1 cellular context compared by ENCODE assay signal in the genomic region with DNA sequence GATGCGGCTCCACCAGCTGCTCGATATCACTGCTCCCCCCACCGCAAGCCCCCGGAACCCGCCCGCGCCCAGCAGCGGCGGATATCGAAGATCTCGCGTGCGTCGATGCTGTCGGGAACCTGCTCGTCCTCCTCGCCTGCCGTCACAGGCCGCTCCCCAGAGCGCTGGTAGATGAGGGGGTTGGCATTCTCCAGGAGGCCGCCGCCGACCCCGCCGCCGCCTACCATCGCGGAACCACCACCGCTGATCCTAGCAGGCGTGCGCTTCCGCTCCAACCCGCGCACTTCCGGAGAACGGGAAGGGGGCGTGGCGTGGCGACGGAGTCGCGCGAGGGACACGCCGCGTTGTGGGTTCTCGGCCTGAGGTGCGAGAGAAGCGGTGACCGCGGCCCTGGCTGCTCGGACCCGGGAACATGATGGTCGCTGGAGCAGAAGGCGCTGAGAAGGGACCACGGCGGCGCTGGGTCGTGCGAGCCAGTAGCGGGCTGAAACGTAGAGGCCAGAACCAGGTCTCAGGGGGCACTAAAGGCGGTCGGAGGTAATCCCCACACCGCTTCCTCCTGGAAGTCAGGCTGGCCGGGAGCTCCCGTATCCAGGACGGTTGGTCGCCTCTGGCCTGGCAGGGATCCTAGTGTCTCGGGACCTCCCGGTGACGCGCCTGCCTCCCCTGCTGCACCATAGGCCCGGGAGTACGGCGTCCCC.
TF ChIP-seq lines count a peak whose summit lies in the region.

A gene (minus strand): TSS at position 265 of the 701 bp plus-strand sequence. CDS start 38 bp downstream, at position 227.

TF ChIP-seq in K562, 482 proteins besides CTCF, POLR2A, EP300 and RAD21 (continued from another document and continues in another):
- TF ChIP-seq, protein P1, sequence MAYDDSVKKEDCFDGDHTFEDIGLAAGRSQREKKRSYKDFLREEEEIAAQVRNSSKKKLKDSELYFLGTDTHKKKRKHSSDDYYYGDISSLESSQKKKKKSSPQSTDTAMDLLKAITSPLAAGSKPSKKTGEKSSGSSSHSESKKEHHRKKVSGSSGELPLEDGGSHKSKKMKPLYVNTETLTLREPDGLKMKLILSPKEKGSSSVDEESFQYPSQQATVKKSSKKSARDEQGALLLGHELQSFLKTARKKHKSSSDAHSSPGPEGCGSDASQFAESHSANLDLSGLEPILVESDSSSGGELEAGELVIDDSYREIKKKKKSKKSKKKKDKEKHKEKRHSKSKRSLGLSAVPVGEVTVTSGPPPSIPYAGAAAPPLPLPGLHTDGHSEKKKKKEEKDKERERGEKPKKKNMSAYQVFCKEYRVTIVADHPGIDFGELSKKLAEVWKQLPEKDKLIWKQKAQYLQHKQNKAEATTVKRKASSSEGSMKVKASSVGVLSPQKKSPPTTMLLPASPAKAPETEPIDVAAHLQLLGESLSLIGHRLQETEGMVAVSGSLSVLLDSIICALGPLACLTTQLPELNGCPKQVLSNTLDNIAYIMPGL (CRISPR knock-in tag; IDR thresholded peaks at IDR 0.05), result peak; percentile 88
- TF ChIP-seq PHF21A (IDR thresholded peaks at IDR 0.05; ENCODE audit: borderline replicate concordance, low read depth), result no peak
- no peak for TF ChIP-seq TGIF2 (CRISPR knock-in tag; IDR thresholded peaks at IDR 0.05)
- no peak for TF ChIP-seq ZNF197 (CRISPR knock-in tag; IDR thresholded peaks at IDR 0.05; ENCODE audit: low read depth)
- no peak for TF ChIP-seq POLR3G (IDR thresholded peaks at IDR 0.05; ENCODE audit: extremely low read depth, insufficient read length, insufficient replicate concordance)
- TF ChIP-seq ZNF561 (CRISPR knock-in tag; conservative IDR thresholded peaks at IDR 0.05), result no peak
- TF ChIP-seq TAF9B (IDR thresholded peaks at IDR 0.05; ENCODE audit: partially characterized antibody), result peak; percentile 55
- TF ChIP-seq, protein P2, sequence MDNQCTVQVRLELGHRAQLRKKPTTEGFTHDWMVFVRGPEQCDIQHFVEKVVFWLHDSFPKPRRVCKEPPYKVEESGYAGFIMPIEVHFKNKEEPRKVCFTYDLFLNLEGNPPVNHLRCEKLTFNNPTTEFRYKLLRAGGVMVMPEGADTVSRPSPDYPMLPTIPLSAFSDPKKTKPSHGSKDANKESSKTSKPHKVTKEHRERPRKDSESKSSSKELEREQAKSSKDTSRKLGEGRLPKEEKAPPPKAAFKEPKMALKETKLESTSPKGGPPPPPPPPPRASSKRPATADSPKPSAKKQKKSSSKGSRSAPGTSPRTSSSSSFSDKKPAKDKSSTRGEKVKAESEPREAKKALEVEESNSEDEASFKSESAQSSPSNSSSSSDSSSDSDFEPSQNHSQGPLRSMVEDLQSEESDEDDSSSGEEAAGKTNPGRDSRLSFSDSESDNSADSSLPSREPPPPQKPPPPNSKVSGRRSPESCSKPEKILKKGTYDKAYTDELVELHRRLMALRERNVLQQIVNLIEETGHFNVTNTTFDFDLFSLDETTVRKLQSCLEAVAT (IDR thresholded peaks at IDR 0.05), result peak in 1 of 2 experiments; percentile 26; a peak in 1 of 4 replicates
- TF ChIP-seq, protein P3, sequence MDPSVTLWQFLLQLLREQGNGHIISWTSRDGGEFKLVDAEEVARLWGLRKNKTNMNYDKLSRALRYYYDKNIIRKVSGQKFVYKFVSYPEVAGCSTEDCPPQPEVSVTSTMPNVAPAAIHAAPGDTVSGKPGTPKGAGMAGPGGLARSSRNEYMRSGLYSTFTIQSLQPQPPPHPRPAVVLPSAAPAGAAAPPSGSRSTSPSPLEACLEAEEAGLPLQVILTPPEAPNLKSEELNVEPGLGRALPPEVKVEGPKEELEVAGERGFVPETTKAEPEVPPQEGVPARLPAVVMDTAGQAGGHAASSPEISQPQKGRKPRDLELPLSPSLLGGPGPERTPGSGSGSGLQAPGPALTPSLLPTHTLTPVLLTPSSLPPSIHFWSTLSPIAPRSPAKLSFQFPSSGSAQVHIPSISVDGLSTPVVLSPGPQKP (CRISPR knock-in tag; IDR thresholded peaks at IDR 0.05), result no peak
- no peak for TF ChIP-seq KDM1A (IDR thresholded peaks at IDR 0.05)
- TF ChIP-seq ZFP30 (CRISPR knock-in tag; IDR thresholded peaks at IDR 0.05; ENCODE audit: borderline replicate concordance), result no peak
- TF ChIP-seq ZNF239 (CRISPR knock-in tag; IDR thresholded peaks at IDR 0.05), result no peak
- no peak for TF ChIP-seq MCM3 (IDR thresholded peaks at IDR 0.05)
- 0 out of 2 replicates have a peak, but pooled peaks have one; percentile 15 for TF ChIP-seq TRIM28 (IDR thresholded peaks at IDR 0.05)
- TF ChIP-seq PHB2 (IDR thresholded peaks at IDR 0.05; ENCODE audit: low read depth), result no peak
- no peak for TF ChIP-seq ZNF551 (CRISPR knock-in tag; IDR thresholded peaks at IDR 0.05)
- TF ChIP-seq TEAD1 (CRISPR knock-in tag; IDR thresholded peaks at IDR 0.05), result no peak
- no peak for TF ChIP-seq ZNF232 (CRISPR knock-in tag; IDR thresholded peaks at IDR 0.05)
- TF ChIP-seq, protein P4, sequence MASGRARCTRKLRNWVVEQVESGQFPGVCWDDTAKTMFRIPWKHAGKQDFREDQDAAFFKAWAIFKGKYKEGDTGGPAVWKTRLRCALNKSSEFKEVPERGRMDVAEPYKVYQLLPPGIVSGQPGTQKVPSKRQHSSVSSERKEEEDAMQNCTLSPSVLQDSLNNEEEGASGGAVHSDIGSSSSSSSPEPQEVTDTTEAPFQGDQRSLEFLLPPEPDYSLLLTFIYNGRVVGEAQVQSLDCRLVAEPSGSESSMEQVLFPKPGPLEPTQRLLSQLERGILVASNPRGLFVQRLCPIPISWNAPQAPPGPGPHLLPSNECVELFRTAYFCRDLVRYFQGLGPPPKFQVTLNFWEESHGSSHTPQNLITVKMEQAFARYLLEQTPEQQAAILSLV (tag; IDR thresholded peaks at IDR 0.05), result no peak
- no peak for TF ChIP-seq ZNF695 (CRISPR knock-in tag; IDR thresholded peaks at IDR 0.05)
- TF ChIP-seq ZNF212 (CRISPR knock-in tag; IDR thresholded peaks at IDR 0.05), result no peak
- TF ChIP-seq CBX5 (IDR thresholded peaks at IDR 0.05; ENCODE audit: borderline replicate concordance, low read depth), result no peak
- TF ChIP-seq, protein P5, sequence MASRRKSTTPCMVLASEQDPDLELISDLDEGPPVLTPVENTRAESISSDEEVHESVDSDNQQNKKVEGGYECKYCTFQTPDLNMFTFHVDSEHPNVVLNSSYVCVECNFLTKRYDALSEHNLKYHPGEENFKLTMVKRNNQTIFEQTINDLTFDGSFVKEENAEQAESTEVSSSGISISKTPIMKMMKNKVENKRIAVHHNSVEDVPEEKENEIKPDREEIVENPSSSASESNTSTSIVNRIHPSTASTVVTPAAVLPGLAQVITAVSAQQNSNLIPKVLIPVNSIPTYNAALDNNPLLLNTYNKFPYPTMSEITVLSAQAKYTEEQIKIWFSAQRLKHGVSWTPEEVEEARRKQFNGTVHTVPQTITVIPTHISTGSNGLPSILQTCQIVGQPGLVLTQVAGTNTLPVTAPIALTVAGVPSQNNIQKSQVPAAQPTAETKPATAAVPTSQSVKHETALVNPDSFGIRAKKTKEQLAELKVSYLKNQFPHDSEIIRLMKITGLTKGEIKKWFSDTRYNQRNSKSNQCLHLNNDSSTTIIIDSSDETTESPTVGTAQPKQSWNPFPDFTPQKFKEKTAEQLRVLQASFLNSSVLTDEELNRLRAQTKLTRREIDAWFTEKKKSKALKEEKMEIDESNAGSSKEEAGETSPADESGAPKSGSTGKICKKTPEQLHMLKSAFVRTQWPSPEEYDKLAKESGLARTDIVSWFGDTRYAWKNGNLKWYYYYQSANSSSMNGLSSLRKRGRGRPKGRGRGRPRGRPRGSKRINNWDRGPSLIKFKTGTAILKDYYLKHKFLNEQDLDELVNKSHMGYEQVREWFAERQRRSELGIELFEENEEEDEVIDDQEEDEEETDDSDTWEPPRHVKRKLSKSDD (conservative IDR thresholded peaks at IDR 0.05; ENCODE audit: low read length), result no peak
- TF ChIP-seq POU5F1 (IDR thresholded peaks at IDR 0.05; ENCODE audit: borderline replicate concordance, low read depth, low read length, partially characterized antibody), result peak; percentile 93
- TF ChIP-seq ASH1L (IDR thresholded peaks at IDR 0.05; ENCODE audit: borderline replicate concordance, low read depth, partially characterized antibody), result no peak
- TF ChIP-seq L3MBTL2 (IDR thresholded peaks at IDR 0.05), result peak; percentile 85
- TF ChIP-seq NCOR1 (IDR thresholded peaks at IDR 0.05), result no peak
- TF ChIP-seq, protein P6, sequence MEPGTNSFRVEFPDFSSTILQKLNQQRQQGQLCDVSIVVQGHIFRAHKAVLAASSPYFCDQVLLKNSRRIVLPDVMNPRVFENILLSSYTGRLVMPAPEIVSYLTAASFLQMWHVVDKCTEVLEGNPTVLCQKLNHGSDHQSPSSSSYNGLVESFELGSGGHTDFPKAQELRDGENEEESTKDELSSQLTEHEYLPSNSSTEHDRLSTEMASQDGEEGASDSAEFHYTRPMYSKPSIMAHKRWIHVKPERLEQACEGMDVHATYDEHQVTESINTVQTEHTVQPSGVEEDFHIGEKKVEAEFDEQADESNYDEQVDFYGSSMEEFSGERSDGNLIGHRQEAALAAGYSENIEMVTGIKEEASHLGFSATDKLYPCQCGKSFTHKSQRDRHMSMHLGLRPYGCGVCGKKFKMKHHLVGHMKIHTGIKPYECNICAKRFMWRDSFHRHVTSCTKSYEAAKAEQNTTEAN (CRISPR knock-in tag; IDR thresholded peaks at IDR 0.05), result no peak
- no peak for TF ChIP-seq ZNF324 (CRISPR knock-in tag; IDR thresholded peaks at IDR 0.05)
- TF ChIP-seq, protein P7, sequence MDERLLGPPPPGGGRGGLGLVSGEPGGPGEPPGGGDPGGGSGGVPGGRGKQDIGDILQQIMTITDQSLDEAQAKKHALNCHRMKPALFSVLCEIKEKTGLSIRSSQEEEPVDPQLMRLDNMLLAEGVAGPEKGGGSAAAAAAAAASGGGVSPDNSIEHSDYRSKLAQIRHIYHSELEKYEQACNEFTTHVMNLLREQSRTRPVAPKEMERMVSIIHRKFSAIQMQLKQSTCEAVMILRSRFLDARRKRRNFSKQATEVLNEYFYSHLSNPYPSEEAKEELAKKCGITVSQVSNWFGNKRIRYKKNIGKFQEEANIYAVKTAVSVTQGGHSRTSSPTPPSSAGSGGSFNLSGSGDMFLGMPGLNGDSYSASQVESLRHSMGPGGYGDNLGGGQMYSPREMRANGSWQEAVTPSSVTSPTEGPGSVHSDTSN (CRISPR knock-in tag; IDR thresholded peaks at IDR 0.05; ENCODE audit: low read depth), result no peak
- TF ChIP-seq, protein P7 (tag; conservative IDR thresholded peaks at IDR 0.05; ENCODE audit: low read depth), result no peak
- TF ChIP-seq, protein P8, sequence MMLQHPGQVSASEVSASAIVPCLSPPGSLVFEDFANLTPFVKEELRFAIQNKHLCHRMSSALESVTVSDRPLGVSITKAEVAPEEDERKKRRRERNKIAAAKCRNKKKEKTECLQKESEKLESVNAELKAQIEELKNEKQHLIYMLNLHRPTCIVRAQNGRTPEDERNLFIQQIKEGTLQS (IDR thresholded peaks at IDR 0.05), result no peak
- TF ChIP-seq, protein P8 (CRISPR knock-in tag; conservative IDR thresholded peaks at IDR 0.05), result no peak
- TF ChIP-seq U2AF2 (optimal IDR thresholded peaks at IDR 0.05; ENCODE audit: low read depth, low read length), result no peak
- TF ChIP-seq SRSF7 (optimal IDR thresholded peaks at IDR 0.05; ENCODE audit: low read depth, low read length), result no peak
- TF ChIP-seq CREB1 (IDR thresholded peaks at IDR 0.05), result peak; percentile 62
- peak; percentile 71; the same call in 1 of the 2 replicates for TF ChIP-seq CREB1 (CRISPR knock-in tag; IDR thresholded peaks at IDR 0.05)
- no peak for TF ChIP-seq FOXM1 (IDR thresholded peaks at IDR 0.05; ENCODE audit: low read depth)
- 0 out of 2 replicates have a peak, but pooled peaks have one; percentile 21 for TF ChIP-seq FOXM1 (CRISPR knock-in tag; IDR thresholded peaks at IDR 0.05; ENCODE audit: low read depth)
- no peak for TF ChIP-seq NFIX (CRISPR knock-in tag; IDR thresholded peaks at IDR 0.05; ENCODE audit: low read depth)
- TF ChIP-seq, protein P9, sequence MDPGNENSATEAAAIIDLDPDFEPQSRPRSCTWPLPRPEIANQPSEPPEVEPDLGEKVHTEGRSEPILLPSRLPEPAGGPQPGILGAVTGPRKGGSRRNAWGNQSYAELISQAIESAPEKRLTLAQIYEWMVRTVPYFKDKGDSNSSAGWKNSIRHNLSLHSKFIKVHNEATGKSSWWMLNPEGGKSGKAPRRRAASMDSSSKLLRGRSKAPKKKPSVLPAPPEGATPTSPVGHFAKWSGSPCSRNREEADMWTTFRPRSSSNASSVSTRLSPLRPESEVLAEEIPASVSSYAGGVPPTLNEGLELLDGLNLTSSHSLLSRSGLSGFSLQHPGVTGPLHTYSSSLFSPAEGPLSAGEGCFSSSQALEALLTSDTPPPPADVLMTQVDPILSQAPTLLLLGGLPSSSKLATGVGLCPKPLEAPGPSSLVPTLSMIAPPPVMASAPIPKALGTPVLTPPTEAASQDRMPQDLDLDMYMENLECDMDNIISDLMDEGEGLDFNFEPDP (CRISPR knock-in tag; IDR thresholded peaks at IDR 0.05), result no peak
- no peak for TF ChIP-seq RUNX1 (IDR thresholded peaks at IDR 0.05; ENCODE audit: low read depth)
- TF ChIP-seq, protein P10, sequence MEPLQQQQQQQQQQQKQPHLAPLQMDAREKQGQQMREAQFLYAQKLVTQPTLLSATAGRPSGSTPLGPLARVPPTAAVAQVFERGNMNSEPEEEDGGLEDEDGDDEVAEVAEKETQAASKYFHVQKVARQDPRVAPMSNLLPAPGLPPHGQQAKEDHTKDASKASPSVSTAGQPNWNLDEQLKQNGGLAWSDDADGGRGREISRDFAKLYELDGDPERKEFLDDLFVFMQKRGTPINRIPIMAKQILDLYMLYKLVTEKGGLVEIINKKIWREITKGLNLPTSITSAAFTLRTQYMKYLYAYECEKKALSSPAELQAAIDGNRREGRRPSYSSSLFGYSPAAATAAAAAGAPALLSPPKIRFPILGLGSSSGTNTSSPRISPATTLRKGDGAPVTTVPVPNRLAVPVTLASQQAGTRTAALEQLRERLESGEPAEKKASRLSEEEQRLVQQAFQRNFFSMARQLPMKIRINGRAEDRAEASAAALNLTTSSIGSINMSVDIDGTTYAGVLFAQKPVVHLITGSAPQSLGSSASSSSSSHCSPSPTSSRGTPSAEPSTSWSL (CRISPR knock-in tag; IDR thresholded peaks at IDR 0.05; ENCODE audit: borderline replicate concordance), result no peak
- no peak for TF ChIP-seq BRF1 (IDR thresholded peaks at IDR 0.05; ENCODE audit: borderline replicate concordance, extremely low read depth, insufficient read length)
- TF ChIP-seq ZNF780A (CRISPR knock-in tag; IDR thresholded peaks at IDR 0.05), result no peak
